Comparison of ENCODE assay signal across 8 cellular contexts in genomic region chr1:200279810-200280411, GRCh38.
DNase-seq lines count a peak whose midpoint lies in the region; ATAC-seq lines count a peak whose summit lies in the region.

No MANE protein-coding gene starts in this region.

- H3K4me1 Mint-ChIP-seq in stimulated activated naive CD8-positive, alpha-beta T cell treated with anti-CD3 and anti-CD28 coated beads, Interleukin-15, amount 100 ng/mL, for 72 hours = no peaks in the 10 kb centered on the region

- no peaks in the 10 kb centered on the region for H3K27me3 Mint-ChIP-seq in stimulated activated naive CD8-positive, alpha-beta T cell treated with anti-CD3 and anti-CD28 coated beads, Interleukin-15, amount 100 ng/mL, for 72 hours

- no peak overlapping the region for H3K27ac Mint-ChIP-seq in stimulated activated naive CD8-positive, alpha-beta T cell treated with anti-CD3 and anti-CD28 coated beads, Interleukin-15, amount 100 ng/mL, for 72 hours

- DNase-seq in stimulated activated naive CD8-positive, alpha-beta T cell treated with anti-CD3 and anti-CD28 coated beads, Interleukin-15, Interleukin-2, amounts not matched to agents 100 U/mL and 50 U/mL, for 24 hours = peak; percentile 37
- DNase-seq in stimulated activated naive CD8-positive, alpha-beta T cell treated with anti-CD3 and anti-CD28 coated beads, Interleukin-15, amount 100 ng/mL, for 72 hours = no peak
- DNase-seq in NAMALWA (ENCODE audit: low spot score) (peak; percentile 35), hepatic stellate cell (ENCODE audit: low spot score) (peak; percentile 55), RPMI8226 (no peak)
- peak; percentile 36 to 54 for DNase-seq in activated CD4-positive, alpha-beta T cell treated with anti-CD3 and anti-CD28 coated beads, Interleukin-2, amount 50 U/mL, for 48 hours
- DNase-seq in stimulated activated CD4-positive, alpha-beta T cell treated with anti-CD3 and anti-CD28 coated beads, Interleukin-2, amount 100 ng/mL, for 48 hours = peak; percentile 9 to 32

- no peak overlapping the region for H3K4me3 Mint-ChIP-seq in stimulated activated naive CD8-positive, alpha-beta T cell treated with anti-CD3 and anti-CD28 coated beads, Interleukin-15, amount 100 ng/mL, for 72 hours

- H3K9me3 Mint-ChIP-seq in stimulated activated naive CD8-positive, alpha-beta T cell treated with anti-CD3 and anti-CD28 coated beads, Interleukin-15, amount 100 ng/mL, for 72 hours = no peaks in the 10 kb centered on the region

- no peak for ATAC-seq in stimulated activated naive CD8-positive, alpha-beta T cell treated with anti-CD3 and anti-CD28 coated beads, Interleukin-15, Interleukin-2, amounts not matched to agents 100 U/mL and 50 U/mL, for 24 hours
- ATAC-seq in stimulated activated naive CD8-positive, alpha-beta T cell treated with anti-CD3 and anti-CD28 coated beads, Interleukin-15, amount 100 ng/mL, for 72 hours = no peak
- ATAC-seq in HG03025 (IDR thresholded peaks at IDR 0.05; ENCODE audit: low FRiP score, unreplicated experiment) = no peak

Comparison
In these comparisons a context has a peak if more than half of its experiments do, and no peak if none do; other contexts are left out.
1. DNase-seq: peak in stimulated activated naive CD8-positive, alpha-beta T cell treated with anti-CD3 and anti-CD28 coated beads, Interleukin-15, Interleukin-2, amounts not matched to agents 100 U/mL and 50 U/mL, for 24 hours (single experiment), NAMALWA (single experiment), activated CD4-positive, alpha-beta T cell treated with anti-CD3 and anti-CD28 coated beads, Interleukin-2, amount 50 U/mL, for 48 hours (2 of 2), hepatic stellate cell (single experiment) and stimulated activated CD4-positive, alpha-beta T cell treated with anti-CD3 and anti-CD28 coated beads, Interleukin-2, amount 100 ng/mL, for 48 hours (2 of 2); none in stimulated activated naive CD8-positive, alpha-beta T cell treated with anti-CD3 and anti-CD28 coated beads, Interleukin-15, amount 100 ng/mL, for 72 hours (0 of 2) and RPMI8226 (single experiment).